In genomic region chr22:24772493-24773220, GRCh38 we compare ENCODE assay signal across 9 cellular contexts. TPM values are rescaled to one million over a fixed set of nuclear protein-coding genes. Genes with fewer than 3 reads are reported as not detected.
DNase-seq lines count a peak whose midpoint lies in the region; ATAC-seq and TF ChIP-seq lines count a peak whose summit lies in the region.
"Had no signal": no experiment of that assay in that cellular context is flagged by ENCODE, and none has a peak within 500 bp of the region (broad histone marks: within the 10 kb centered on the region; RNA-seq: fewer than 3 reads in every experiment).

No MANE protein-coding gene starts in this region.

- H3K14ac ChIP-seq in trophoblast cell (ENCODE audit: low read length): no peak overlapping the region

- H3K4me1 ChIP-seq in trophoblast cell (ENCODE audit: control insufficient read depth in 1 of 2, insufficient read depth in 2 of 2, low read length in 2 of 2): peaks cover 6 to 11% of the 10 kb centered on the region in 2 experiments

- no peak overlapping the region for H3K4me2 ChIP-seq in trophoblast cell (ENCODE audit: low read length)

- H3K36me3 ChIP-seq in GM06990 (ENCODE audit: control insufficient read depth, insufficient read depth, low read length) (no peaks in the 10 kb centered on the region), trophoblast cell (ENCODE audit: control insufficient read depth in 1 of 2, insufficient read depth in 2 of 2, low read length in 2 of 2) (no peaks in the 10 kb centered on the region)

- POLR2A ChIA-PET in naive thymus-derived CD8-positive, alpha-beta T cell (lab: Charles Lee): no interaction called here

- no peak overlapping the region for H4K8ac ChIP-seq in trophoblast cell (ENCODE audit: low read depth, low read length)

- H2BK120ac ChIP-seq in trophoblast cell (ENCODE audit: insufficient read depth, low read length, poor library complexity): no peak overlapping the region

- H4K91ac ChIP-seq in trophoblast cell (ENCODE audit: low read depth, low read length): peak overlapping the region; percentile 0

- no peak overlapping the region for H2BK5ac ChIP-seq in trophoblast cell (ENCODE audit: low read depth, low read length, poor library complexity)

- no peaks in the 10 kb centered on the region for H3K9me3 Mint-ChIP-seq in activated T-cell treated with anti-CD3 and anti-CD28 coated beads, Interleukin-2, amount 50 U/mL, for 4 hours
- no peaks in the 10 kb centered on the region for H3K9me3 Mint-ChIP-seq in naive thymus-derived CD8-positive, alpha-beta T cell
- H3K9me3 Mint-ChIP-seq: central memory CD8-positive, alpha-beta T cell had no signal

- ATAC-seq in activated CD4-positive, CD25-positive, alpha-beta regulatory T cell treated with anti-CD3 and anti-CD28 coated beads, Interleukin-2, amount 50 U/mL, for 24 hours: no peak
- no peak for ATAC-seq in activated T-cell treated with anti-CD3 and anti-CD28 coated beads, Interleukin-2, amount 50 U/mL, for 4 hours
- no peak for ATAC-seq in GM18873 (IDR thresholded peaks at IDR 0.05; ENCODE audit: low FRiP score, unreplicated experiment)
- ATAC-seq in naive thymus-derived CD8-positive, alpha-beta T cell: no peak

- H3K9ac ChIP-seq in trophoblast cell (ENCODE audit: low read length): no peak overlapping the region

- no peak overlapping the region for H4K12ac ChIP-seq in trophoblast cell (ENCODE audit: low read depth, low read length)

- peak; percentile 48 for TF ChIP-seq CTCF in GM06990 (IDR thresholded peaks at IDR 0.05; ENCODE audit: insufficient read depth, low read length, poor library complexity, severe bottlenecking)

- no peak overlapping the region for H2BK12ac ChIP-seq in trophoblast cell (ENCODE audit: low read length)

- DNase-seq in GM06990 (ENCODE audit: extremely low read depth, insufficient read length) (no peak), NCI-H460 (ENCODE audit: extremely low read depth, low read depth) (peak; percentile 46), epidermal melanocyte (ENCODE audit: insufficient read length, low spot score) (peak; percentile 69), trophoblast cell (no peak)
- DNase-seq in activated T-cell treated with anti-CD3 and anti-CD28 coated beads, Interleukin-2, amount 50 U/mL, for 4 hours: no peak
- DNase-seq in naive thymus-derived CD8-positive, alpha-beta T cell: no peak

- no peaks in the 10 kb centered on the region for H3K79me2 ChIP-seq in trophoblast cell (ENCODE audit: control insufficient read depth, insufficient read depth, low read length, poor library complexity)

- H3K4me1 Mint-ChIP-seq in activated T-cell treated with anti-CD3 and anti-CD28 coated beads, Interleukin-2, amount 50 U/mL, for 4 hours (ENCODE audit: low read depth): no peaks in the 10 kb centered on the region
- H3K4me1 Mint-ChIP-seq in naive thymus-derived CD8-positive, alpha-beta T cell: peaks cover 0 to 6% (median 2%) of the 10 kb centered on the region in 4 donors
- H3K4me1 Mint-ChIP-seq: central memory CD8-positive, alpha-beta T cell had no signal

- peaks cover 13% of the 10 kb centered on the region for H3K27me3 Mint-ChIP-seq in activated T-cell treated with anti-CD3 and anti-CD28 coated beads, Interleukin-2, amount 50 U/mL, for 4 hours (ENCODE audit: low read depth)
- H3K27me3 Mint-ChIP-seq in naive thymus-derived CD8-positive, alpha-beta T cell: peaks cover 13 to 21% (median 16%) of the 10 kb centered on the region in 5 donors

- H3K36me3 Mint-ChIP-seq in activated T-cell treated with anti-CD3 and anti-CD28 coated beads, Interleukin-2, amount 50 U/mL, for 4 hours (ENCODE audit: insufficient read depth): no peaks in the 10 kb centered on the region
- H3K36me3 Mint-ChIP-seq in naive thymus-derived CD8-positive, alpha-beta T cell: no peaks in the 10 kb centered on the region

- no peak overlapping the region for H3K18ac ChIP-seq in trophoblast cell (ENCODE audit: low read length)

- no peak overlapping the region for H3K23ac ChIP-seq in trophoblast cell (ENCODE audit: low read length)

- H3K4me3 Mint-ChIP-seq in activated T-cell treated with anti-CD3 and anti-CD28 coated beads, Interleukin-2, amount 50 U/mL, for 4 hours: no peak overlapping the region
- no peak overlapping the region for H3K4me3 Mint-ChIP-seq in naive thymus-derived CD8-positive, alpha-beta T cell
- H3K4me3 Mint-ChIP-seq: central memory CD8-positive, alpha-beta T cell had no signal

- no peak overlapping the region for H3K4ac ChIP-seq in trophoblast cell (ENCODE audit: low read depth, low read length)

- no peak overlapping the region for H2AK5ac ChIP-seq in trophoblast cell (ENCODE audit: low read length)

- peaks cover 5% of the 10 kb centered on the region for H3K79me1 ChIP-seq in trophoblast cell (ENCODE audit: low read length)

- H3K27me3 ChIP-seq in GM06990 (replicated peaks; ENCODE audit: control insufficient read depth, insufficient read depth, low read length): no peaks in the 10 kb centered on the region; the same call in 1 of the 2 replicates
- no peaks in the 10 kb centered on the region for H3K27me3 ChIP-seq in trophoblast cell (ENCODE audit: insufficient read depth, low read length)

- no peak overlapping the region for H2AFZ ChIP-seq in trophoblast cell (ENCODE audit: insufficient read depth, low read length, poor library complexity)

- H3K9me3 ChIP-seq in trophoblast cell (ENCODE audit: insufficient read depth, low read depth, low read length): no peaks in the 10 kb centered on the region

- WGBS in trophoblast cell (ENCODE audit: extremely low coverage, insufficient coverage, insufficient read length): no CpG with 5 or more reads among the region's 7 CpGs

- H3K27ac Mint-ChIP-seq in naive thymus-derived CD8-positive, alpha-beta T cell: no peak overlapping the region

- H3K4me3 ChIP-seq in GM06990 (replicated peaks; ENCODE audit: low read depth, low read length): no peak overlapping the region
- no peak overlapping the region for H3K4me3 ChIP-seq in trophoblast cell (ENCODE audit: low read depth, low read length)

- no peak overlapping the region for H3K27ac ChIP-seq in trophoblast cell (ENCODE audit: low read depth, low read length)

RNA-seq across cellular contexts. Expression of gene PIWIL3, which starts 1.9 kb away (rescaled TPM):
- total RNA-seq in NCI-H460 (2014; rRNA removed; shearing (Covaris generic)): not detected in 2 replicates
- polyA plus RNA-seq in NCI-H460 (2014; cell fraction: nucleus; rRNA removed): not detected in 2 replicates
- polyA plus RNA-seq in trophoblast cell (2013): 0.01 TPM in 1 of 2 replicates, not detected in the other
- total RNA-seq in activated T-cell treated with anti-CD3 and anti-CD28 coated beads, Interleukin-2, amount 50 U/mL, for 4 hours: not detected
- not detected for total RNA-seq in naive thymus-derived CD8-positive, alpha-beta T cell
- polyA plus RNA-seq in naive thymus-derived CD8-positive, alpha-beta T cell: not detected

RNA-seq across cellular contexts. Expression of gene SGSM1, which starts 33.4 kb away (rescaled TPM):
- total RNA-seq in NCI-H460 (2014; rRNA removed; shearing (Covaris generic)): 0.26 and 1.1 TPM in 2 replicates
- 0.38 TPM in 1 of 2 replicates, not detected in the other for polyA plus RNA-seq in NCI-H460 (2014; cell fraction: nucleus; rRNA removed)
- 0.04 and 0.08 TPM in 2 replicates for polyA plus RNA-seq in trophoblast cell (2013)
- under 1 TPM; 0.03 to 0.98 (median 0.05) TPM for total RNA-seq in activated T-cell treated with anti-CD3 and anti-CD28 coated beads, Interleukin-2, amount 50 U/mL, for 4 hours
- total RNA-seq in naive thymus-derived CD8-positive, alpha-beta T cell: under 1 TPM; 0.70 to 0.82 TPM
- polyA plus RNA-seq in naive thymus-derived CD8-positive, alpha-beta T cell: under 1 TPM in 2 of 3 donors, not detected in 1; 0.07 to 0.32 TPM

Comparison
In these comparisons a context has a peak if more than half of its experiments do, and no peak if none do; other contexts are left out.
1. DNase-seq: peak in NCI-H460 (single experiment) and epidermal melanocyte (single experiment); none in GM06990 (single experiment), trophoblast cell (0 of 2), activated T-cell treated with anti-CD3 and anti-CD28 coated beads, Interleukin-2, amount 50 U/mL, for 4 hours (single experiment) and naive thymus-derived CD8-positive, alpha-beta T cell (0 of 10).